In the genomic region with DNA sequence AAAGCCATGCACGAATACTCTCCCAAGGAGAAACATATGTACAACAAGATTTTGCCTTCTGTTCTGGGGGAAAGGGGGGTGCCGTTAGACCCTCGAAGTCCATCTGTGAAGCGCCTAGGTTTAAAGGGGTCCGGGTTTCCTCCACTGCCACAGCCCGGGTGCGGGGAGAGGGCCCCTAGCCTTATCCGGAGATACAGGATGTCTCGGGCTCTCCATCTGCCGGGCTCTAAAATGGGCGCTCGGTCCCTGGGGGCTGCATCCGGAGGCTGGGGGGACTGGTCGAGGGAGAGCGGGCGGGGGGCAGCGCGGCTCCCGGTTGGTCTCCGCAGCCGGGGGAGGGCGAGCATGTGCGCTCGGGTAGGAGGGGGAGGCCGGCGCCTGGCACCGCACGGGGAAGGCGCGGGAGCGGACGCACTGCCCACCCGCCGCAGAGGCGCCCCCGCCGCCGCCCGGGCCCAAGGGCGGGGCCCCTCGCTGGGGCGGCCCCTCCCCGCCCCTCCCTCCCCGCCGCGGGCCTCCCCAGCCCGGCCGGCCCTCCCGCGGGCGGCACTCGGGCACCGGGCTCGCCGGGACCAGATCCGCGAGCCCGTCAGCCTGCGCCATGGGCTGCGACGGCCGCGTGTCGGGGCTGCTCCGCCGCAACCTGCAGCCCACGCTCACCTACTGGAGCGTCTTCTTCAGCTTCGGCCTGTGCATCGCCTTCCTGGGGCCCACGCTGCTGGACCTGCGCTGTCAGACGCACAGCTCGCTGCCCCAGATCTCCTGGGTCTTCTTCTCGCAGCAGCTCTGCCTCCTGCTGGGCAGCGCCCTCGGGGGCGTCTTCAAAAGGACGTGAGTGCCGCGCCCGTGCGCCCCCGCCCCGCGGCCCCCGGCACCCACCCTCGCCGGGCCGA, we compare ENCODE assay signal across 8 cellular contexts.
DNase-seq lines count a peak whose midpoint lies in the region; ATAC-seq, FAIRE-seq and TF ChIP-seq lines count a peak whose summit lies in the region.

No MANE protein-coding gene starts in this region.

- no peak overlapping the region for H3K4me3 ChIP-seq in body of pancreas
- no peak overlapping the region; a peak in 1 of 6 replicates for H3K4me3 ChIP-seq in HepG2 (replicated peaks in 1 of 3; ENCODE audit: insufficient read depth in 1 of 3, low read depth in 2 of 3, low read length in 3 of 3)
- H3K4me3 ChIP-seq in suprapubic skin: peak overlapping the region; percentile 51

- H2AFZ ChIP-seq in HepG2 (ENCODE audit: low read length): no peak overlapping the region

- TF ChIP-seq POLR2A in body of pancreas (IDR thresholded peaks at IDR 0.05) (no peak), HepG2 (IDR thresholded peaks at IDR 0.05; ENCODE audit: insufficient read depth in 1 of 2, low read depth in 2 of 2, low read length in 2 of 2) (no peak), suprapubic skin (IDR thresholded peaks at IDR 0.05) (no peak)

- no peak for FAIRE-seq in HepG2 (lab: Jason Lieb, UNC)

- CTCF ChIA-PET in HepG2 (lab: Yijun Ruan, JAX; ENCODE audit: low intra/inter-chr PET ratio, low total read pairs): no interaction called here

- H3K27ac ChIP-seq in body of pancreas: no peak overlapping the region
- H3K27ac ChIP-seq in HepG2 (ENCODE audit: extremely low read length, insufficient read depth, low read length): no peak overlapping the region
- H3K27ac ChIP-seq in suprapubic skin: peak overlapping the region; percentile 61

- peak overlapping the region; percentile 39; the same call in 1 of the 2 replicates for H3K4me2 ChIP-seq in HepG2 (ENCODE audit: low read depth, low read length)

- ATAC-seq in body of pancreas: peak; percentile 41
- ATAC-seq in HepG2: peak; percentile 21; the same call in 2 of the 3 replicates
- ATAC-seq in GM19397 (IDR thresholded peaks at IDR 0.05; ENCODE audit: unreplicated experiment): no peak
- no peak for ATAC-seq in GM21526 (IDR thresholded peaks at IDR 0.05; ENCODE audit: low FRiP score, unreplicated experiment)

- no peaks in the 10 kb centered on the region for H3K36me3 ChIP-seq in body of pancreas (replicated peaks in 1 of 2; ENCODE audit: insufficient read depth in 1 of 2, low read depth in 2 of 2)
- no peaks in the 10 kb centered on the region for H3K36me3 ChIP-seq in HepG2 (replicated peaks in 1 of 2; ENCODE audit: control insufficient read depth in 1 of 2, insufficient read depth in 2 of 2, low read length in 2 of 2)
- H3K36me3 ChIP-seq in suprapubic skin: no peaks in the 10 kb centered on the region

- H4K20me1 ChIP-seq in HepG2 (ENCODE audit: insufficient read depth, low read length): peaks cover 4% of the 10 kb centered on the region; the same call in 1 of the 2 replicates

- no peaks in the 10 kb centered on the region for H3K79me2 ChIP-seq in HepG2 (ENCODE audit: insufficient read depth, low read length)

- 12 to 61% methylated on average over 13 to 83 of the region's 90 CpGs for WGBS in body of pancreas, 2 donors
- WGBS in HepG2 (ENCODE audit: low lambda C conversion rate): 15% methylated on average over 15 of the region's 90 CpGs
- 13% methylated on average over 18 of the region's 90 CpGs for WGBS in suprapubic skin

- intact Hi-C loops in body of pancreas (cut with DNase I) (no loop called here), HepG2 (cut with micrococcal nuclease; ENCODE audit: unreplicated experiment) (no loop called here)

- POLR2A ChIA-PET in HepG2 (lab: Yijun Ruan, JAX): no interaction called here

- TF ChIP-seq EP300 in HepG2 (IDR thresholded peaks at IDR 0.05; ENCODE audit: low read depth in 2 of 2, low read length in 2 of 2): no peak
- no peak for TF ChIP-seq EP300 in HepG2 (CRISPR knock-in tag; IDR thresholded peaks at IDR 0.05; ENCODE audit: borderline replicate concordance)
- TF ChIP-seq EP300 in suprapubic skin (IDR thresholded peaks at IDR 0.05): no peak

- TF ChIP-seq CTCF in body of pancreas (IDR thresholded peaks at IDR 0.05) (no peak), HepG2 (CRISPR knock-in tag; IDR thresholded peaks at IDR 0.05) (no peak), suprapubic skin (IDR thresholded peaks at IDR 0.05) (no peak)

- TF ChIP-seq RAD21 in HepG2 (CRISPR knock-in tag; IDR thresholded peaks at IDR 0.05): no peak

- no peak overlapping the region for H3K9ac ChIP-seq in HepG2 (ENCODE audit: insufficient read depth, low read depth, low read length)

- DNase-seq in NCI-H748 (lab: John Stamatoyannopoulos, UW; ENCODE audit: unreplicated experiment): peak; percentile 29
- no peak for DNase-seq in NCI-H748 treated with DMSO at 0.1 percent for 48 hours (lab: John Stamatoyannopoulos, UW)
- peak in 1 of 4 donors; percentile 39 for DNase-seq in body of pancreas
- no peak for DNase-seq in HepG2 (ENCODE audit: low spot score)
- peak; percentile 52 to 61 for DNase-seq in suprapubic skin (ENCODE audit: low spot score in 2 of 2)
- DNase-seq in cerebellar cortex (ENCODE audit: low spot score): no peak

- in situ Hi-C loops in HepG2 (cut with HindIII; ENCODE audit: extremely low pct_ligation_motif_present, low pct_unique_long_range_greater_than_20kb): no loop called here

- no TSS peak for BruUV-seq in HepG2 (replicated peaks; lab: Mats Ljungman, UMichigan)

- H3K4me1 ChIP-seq in body of pancreas (peaks cover 18% of the 10 kb centered on the region), HepG2 (ENCODE audit: insufficient read depth, low read length) (no peaks in the 10 kb centered on the region), suprapubic skin (peaks cover 23% of the 10 kb centered on the region)

- H3K9me3 ChIP-seq in body of pancreas: no peaks in the 10 kb centered on the region
- H3K9me3 ChIP-seq in HepG2 (ENCODE audit: low read length): no peaks in the 10 kb centered on the region
- H3K9me3 ChIP-seq in suprapubic skin: no peaks in the 10 kb centered on the region

- H3K27me3 ChIP-seq in body of pancreas: no peaks in the 10 kb centered on the region
- peaks cover 4 to 66% of the 10 kb centered on the region in 2 experiments for H3K27me3 ChIP-seq in HepG2 (ENCODE audit: control insufficient read depth in 1 of 2, insufficient read depth in 2 of 2, low read length in 2 of 2)
- H3K27me3 ChIP-seq in suprapubic skin: peaks cover 40% of the 10 kb centered on the region

TF ChIP-seq in HepG2, 621 proteins besides CTCF, POLR2A, EP300 and RAD21:
- no peak for TF ChIP-seq IRF2 (CRISPR knock-in tag; IDR thresholded peaks at IDR 0.05)
- peak; percentile 54; the same call in 1 of the 2 replicates for TF ChIP-seq BCL6 (CRISPR knock-in tag; IDR thresholded peaks at IDR 0.05)

Comparison
In these comparisons a context has a peak if more than half of its experiments do, and no peak if none do; other contexts are left out.
1. DNase-seq: peak in NCI-H748 (single experiment) and suprapubic skin (2 of 2); none in NCI-H748 treated with DMSO at 0.1 percent for 48 hours (single experiment), HepG2 (single experiment) and cerebellar cortex (single experiment).
2. ATAC-seq: peak in body of pancreas (single experiment) and HepG2 (single experiment); none in GM19397 (single experiment) and GM21526 (single experiment).